Comparison of ENCODE assay signal across 12 cellular contexts in the genomic region with DNA sequence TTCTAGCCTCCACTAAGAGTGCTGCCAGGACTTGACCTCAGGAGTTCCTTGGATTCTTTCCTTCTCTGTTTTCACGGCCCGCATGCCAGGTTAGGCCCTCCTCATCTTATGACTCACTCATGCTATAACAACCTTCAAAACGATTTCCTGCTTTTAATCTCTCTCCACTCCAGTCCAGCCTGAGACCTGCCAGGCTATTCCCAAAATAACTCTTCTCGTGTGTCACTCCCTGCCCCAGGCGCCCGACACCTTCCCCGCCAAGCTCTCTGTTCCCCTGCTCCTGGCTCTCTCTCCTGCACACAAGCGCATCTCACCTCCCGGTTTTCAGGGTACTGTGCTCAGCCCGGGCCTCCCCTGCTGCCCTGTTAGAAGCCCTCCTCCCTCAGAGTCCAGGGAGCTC.
A peak's percentile ranks its signal among the peaks of the same experiment; 100 is the strongest.
DNase-seq lines count a peak whose midpoint lies in the region; ATAC-seq, FAIRE-seq and TF ChIP-seq lines count a peak whose summit lies in the region.
"Had no signal": no experiment of that assay in that cellular context is flagged by ENCODE, and none has a peak within 500 bp of the region (broad histone marks: within the 10 kb centered on the region; RNA-seq: fewer than 3 reads in every experiment).

No MANE protein-coding gene starts in this region.

- WGBS in mammary epithelial cell (ENCODE audit: low coverage, missing lambda C conversion rate), result 7% methylated on average over 9 of the region's 10 CpGs
- 34% methylated on average over 10 of the region's 10 CpGs for WGBS in HepG2 (ENCODE audit: low lambda C conversion rate)

- BruUV-seq in mammary epithelial cell (replicated peaks; lab: Mats Ljungman, UMichigan), result no TSS peak
- BruUV-seq in HepG2 (replicated peaks; lab: Mats Ljungman, UMichigan), result no TSS peak

- POLR2A ChIA-PET in HepG2 (lab: Yijun Ruan, JAX), result no interaction called here

- no peaks in the 10 kb centered on the region for H4K20me1 ChIP-seq in mammary epithelial cell (ENCODE audit: insufficient read depth, low read length)
- H4K20me1 ChIP-seq in HepG2 (ENCODE audit: insufficient read depth, low read length), result no peaks in the 10 kb centered on the region; the same call in 1 of the 2 replicates

- DNase-seq in DMS153 (lab: John Stamatoyannopoulos, UW), result peak; percentile 30
- DNase-seq in DMS153 treated with DMSO at 0.1 percent for 48 hours (lab: John Stamatoyannopoulos, UW; ENCODE audit: unreplicated experiment), result no peak
- DNase-seq in mammary epithelial cell, result peak; percentile 60
- DNase-seq in kidney epithelial cell (ENCODE audit: low read depth), result peak; percentile 64
- DNase-seq in upper lobe of right lung, result peak; percentile 64
- no peak for DNase-seq in T1000 (lab: John Stamatoyannopoulos, UW)
- no peak for DNase-seq in HepG2 (ENCODE audit: low spot score)
- DNase-seq in inferior parietal cortex (ENCODE audit: extremely low spot score), result no peak
- DNase-seq: activated CD8-positive, alpha-beta T cell treated with anti-CD3 and anti-CD28 coated beads for 36 hours had no signal

- H3K36me3 ChIP-seq in mammary epithelial cell (ENCODE audit: insufficient read depth, low read length) (no peaks in the 10 kb centered on the region), kidney epithelial cell (ENCODE audit: control insufficient read depth, insufficient read depth, low read length) (no peaks in the 10 kb centered on the region), upper lobe of right lung (no peaks in the 10 kb centered on the region), HepG2 (replicated peaks in 1 of 2; ENCODE audit: control insufficient read depth in 1 of 2, insufficient read depth in 2 of 2, low read length in 2 of 2) (no peaks in the 10 kb centered on the region)
- H3K36me3 ChIP-seq: SJSA1 had no signal

- H3K4me3 ChIP-seq in mammary epithelial cell (replicated peaks in 1 of 3; ENCODE audit: insufficient read depth in 1 of 3, low read depth in 2 of 3, low read length in 3 of 3) (no peak overlapping the region), kidney epithelial cell (ENCODE audit: low read depth, low read length) (no peak overlapping the region), upper lobe of right lung (no peak overlapping the region), HepG2 (replicated peaks in 1 of 3; ENCODE audit: insufficient read depth in 1 of 3, low read depth in 2 of 3, low read length in 3 of 3) (no peak overlapping the region)
- H3K4me3 ChIP-seq: SJSA1 had no signal

- no peaks in the 10 kb centered on the region for H3K79me2 ChIP-seq in mammary epithelial cell (ENCODE audit: insufficient read depth, low read length)
- no peaks in the 10 kb centered on the region for H3K79me2 ChIP-seq in HepG2 (ENCODE audit: insufficient read depth, low read length)

- no peaks in the 10 kb centered on the region for H3K27me3 ChIP-seq in mammary epithelial cell (ENCODE audit: insufficient read depth, low read length)
- H3K27me3 ChIP-seq in kidney epithelial cell (ENCODE audit: control insufficient read depth, insufficient read depth, low read length), result no peaks in the 10 kb centered on the region
- no peaks in the 10 kb centered on the region for H3K27me3 ChIP-seq in upper lobe of right lung
- H3K27me3 ChIP-seq in HepG2 (ENCODE audit: control insufficient read depth in 1 of 2, insufficient read depth in 2 of 2, low read length in 2 of 2), result peaks cover 15 to 95% of the 10 kb centered on the region in 2 experiments

- H2AFZ ChIP-seq in mammary epithelial cell (ENCODE audit: low read depth, low read length), result peak overlapping the region; percentile 18
- H2AFZ ChIP-seq in HepG2 (ENCODE audit: low read length), result no peak overlapping the region

- no peak for FAIRE-seq in HepG2 (lab: Jason Lieb, UNC)

- CTCF ChIA-PET in mammary epithelial cell (lab: Charles Lee; ENCODE audit: low non-redundant PET) (no interaction called here), HepG2 (lab: Yijun Ruan, JAX; ENCODE audit: low intra/inter-chr PET ratio, low total read pairs) (no interaction called here)

- no peak for TF ChIP-seq RAD21 in HepG2 (CRISPR knock-in tag; IDR thresholded peaks at IDR 0.05)

- ATAC-seq in upper lobe of right lung (peak; percentile 85), HepG2 (no peak)
- ATAC-seq: activated CD8-positive, alpha-beta T cell treated with anti-CD3 and anti-CD28 coated beads for 36 hours; sciatic nerve had no signal

- H3K4me1 ChIP-seq in mammary epithelial cell (ENCODE audit: insufficient read depth, low read length) (peaks cover 12% of the 10 kb centered on the region), upper lobe of right lung (peaks cover 6% of the 10 kb centered on the region), HepG2 (ENCODE audit: insufficient read depth, low read length) (no peaks in the 10 kb centered on the region)

- dilution Hi-C loops in mammary epithelial cell (cut with HindIII; ENCODE audit: low sequenced_read_pairs), result no loop called here

- H3K4me2 ChIP-seq in mammary epithelial cell (ENCODE audit: insufficient read depth, low read depth, low read length) (peak overlapping the region; percentile 41), HepG2 (ENCODE audit: low read depth, low read length) (no peak overlapping the region)

- intact Hi-C loops in mammary epithelial cell (cut with micrococcal nuclease) (no loop called here), upper lobe of right lung (cut with DNase I) (no loop called here), HepG2 (cut with micrococcal nuclease; ENCODE audit: unreplicated experiment) (no loop called here)

- no peak overlapping the region for H3K9ac ChIP-seq in mammary epithelial cell (ENCODE audit: insufficient read depth, low read length)
- no peak overlapping the region for H3K9ac ChIP-seq in HepG2 (ENCODE audit: insufficient read depth, low read depth, low read length)

- TF ChIP-seq EP300 in HepG2 (IDR thresholded peaks at IDR 0.05; ENCODE audit: low read depth in 2 of 2, low read length in 2 of 2), result no peak
- TF ChIP-seq EP300 in HepG2 (CRISPR knock-in tag; IDR thresholded peaks at IDR 0.05; ENCODE audit: borderline replicate concordance), result no peak

- H3K27ac ChIP-seq in mammary epithelial cell (ENCODE audit: insufficient read depth, low read depth, low read length) (no peak overlapping the region), upper lobe of right lung (no peak overlapping the region), HepG2 (ENCODE audit: extremely low read length, insufficient read depth, low read length) (no peak overlapping the region)
- H3K27ac ChIP-seq: 22Rv1, SJSA1 had no signal

- in situ Hi-C loops in mammary epithelial cell (cut with MboI; ENCODE audit: low sequenced_read_pairs in 2 of 2), result no loop called here
- in situ Hi-C loops in HepG2 (cut with HindIII; ENCODE audit: extremely low pct_ligation_motif_present, low pct_unique_long_range_greater_than_20kb), result no loop called here

- TF ChIP-seq POLR2A in HepG2 (IDR thresholded peaks at IDR 0.05; ENCODE audit: insufficient read depth in 1 of 2, low read depth in 2 of 2, low read length in 2 of 2), result no peak

- TF ChIP-seq CTCF in mammary epithelial cell (conservative IDR thresholded peaks at IDR 0.05 in 1 of 2, IDR thresholded peaks at IDR 0.05 in 1 of 2; ENCODE audit: extremely low read depth in 1 of 2, insufficient read depth in 1 of 2, low read depth in 1 of 2, low read length in 2 of 2) (no peak), kidney epithelial cell (IDR thresholded peaks at IDR 0.05; ENCODE audit: insufficient read depth, low read length, poor library complexity, severe bottlenecking) (no peak), upper lobe of right lung (IDR thresholded peaks at IDR 0.05) (no peak), HepG2 (CRISPR knock-in tag; IDR thresholded peaks at IDR 0.05) (no peak)

- H3K9me3 ChIP-seq in mammary epithelial cell (replicated peaks; ENCODE audit: insufficient read depth, low read length) (no peaks in the 10 kb centered on the region), upper lobe of right lung (no peaks in the 10 kb centered on the region), HepG2 (ENCODE audit: low read length) (no peaks in the 10 kb centered on the region)

TF ChIP-seq in HepG2, 621 proteins besides CTCF, POLR2A, EP300 and RAD21:
- no peak for TF ChIP-seq ZNF724P (CRISPR knock-in tag; IDR thresholded peaks at IDR 0.05; ENCODE audit: borderline replicate concordance)

Comparison
In these comparisons a context has a peak if more than half of its experiments do, and no peak if none do; other contexts are left out.
1. DNase-seq: peak in DMS153 (single experiment), mammary epithelial cell (single experiment), kidney epithelial cell (single experiment) and upper lobe of right lung (single experiment); none in DMS153 treated with DMSO at 0.1 percent for 48 hours (single experiment), T1000 (single experiment), HepG2 (single experiment) and inferior parietal cortex (single experiment).